20 cellular contexts compared by ENCODE assay signal in the genomic region with DNA sequence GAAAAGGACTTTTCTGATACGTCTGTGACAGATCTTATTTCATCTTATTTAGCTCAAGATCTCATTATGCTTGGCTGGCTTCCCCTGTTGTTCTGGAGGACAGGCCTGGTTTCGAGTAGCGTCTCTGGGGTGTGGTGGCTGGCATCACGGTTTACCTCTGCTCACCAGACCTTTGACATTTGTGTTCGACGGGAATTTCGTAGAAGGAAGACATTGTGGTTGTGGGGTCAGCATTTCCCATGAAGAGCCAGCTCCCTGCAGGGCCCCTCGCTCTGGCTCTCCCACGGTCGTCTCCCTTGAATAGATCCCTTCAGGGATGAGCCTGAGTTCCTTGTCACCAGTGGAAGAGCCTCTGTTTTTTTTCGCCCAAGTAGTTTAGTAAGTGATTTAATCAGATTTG.
A peak's percentile ranks its signal among the peaks of the same experiment; 100 is the strongest.
DNase-seq lines count a peak whose midpoint lies in the region; ATAC-seq and TF ChIP-seq lines count a peak whose summit lies in the region.
"Had no signal": no experiment of that assay in that cellular context is flagged by ENCODE, and none has a peak within 500 bp of the region (broad histone marks: within the 10 kb centered on the region; RNA-seq: fewer than 3 reads in every experiment).

No MANE protein-coding gene starts in this region.

- peaks cover 13% of the 10 kb centered on the region for H3K36me3 ChIP-seq in GM23338 (ENCODE audit: insufficient read depth)

- POLR2A ChIA-PET in activated CD8-positive, alpha-beta T cell treated with anti-CD3 and anti-CD28 coated beads for 36 hours (lab: Charles Lee) = no interaction called here

- peaks cover 7% of the 10 kb centered on the region; the same call in 1 of the 2 replicates for H4K20me1 ChIP-seq in GM23338 (replicated peaks; ENCODE audit: insufficient read depth)

- H2AFZ ChIP-seq in GM23338 = no peak overlapping the region

- H3K79me2 ChIP-seq in GM23338 (replicated peaks; ENCODE audit: insufficient read depth) = peaks cover 21% of the 10 kb centered on the region

- peaks cover 11% of the 10 kb centered on the region for H3K4me1 ChIP-seq in GM23338 (ENCODE audit: insufficient read depth)
- H3K4me1 ChIP-seq: A549; BLaER1 treated with 17β-estradiol and CSF1 and Interleukin-3, amounts not matched to agents 10 nM and 100 nM had no signal

- CTCF ChIA-PET in activated CD8-positive, alpha-beta T cell treated with anti-CD3 and anti-CD28 coated beads for 36 hours (lab: Charles Lee) = interaction anchor here (1.0 kb wide), 1 partner anchor 33 kb away, joined by 3 read pairs; no protein-coding TSS in a partner anchor

- no peak for TF ChIP-seq CTCF in GM23338 (conservative IDR thresholded peaks at IDR 0.05; ENCODE audit: low read depth in 2 of 2)
- TF ChIP-seq CTCF in mesothelial cell of epicardium (IDR thresholded peaks at IDR 0.05; ENCODE audit: unreplicated experiment) = no peak
- no peak for TF ChIP-seq CTCF in activated CD8-positive, alpha-beta T cell treated with anti-CD3 and anti-CD28 coated beads for 36 hours (IDR thresholded peaks at IDR 0.05)

- H3K36me3 Mint-ChIP-seq in GM23338 (ENCODE audit: low read depth) (peaks cover 30% of the 10 kb centered on the region), mesothelial cell of epicardium (peaks cover 48% of the 10 kb centered on the region)
- H3K36me3 Mint-ChIP-seq in activated CD8-positive, alpha-beta T cell treated with anti-CD3 and anti-CD28 coated beads for 36 hours (ENCODE audit: low read depth) = peaks cover 34% of the 10 kb centered on the region

- H3K4me3 ChIP-seq in GM23338 = no peak overlapping the region
- H3K4me3 ChIP-seq: A549; BLaER1 treated with 17β-estradiol and CSF1 and Interleukin-3, amounts not matched to agents 10 nM and 100 nM; GM12878 had no signal

- no peaks in the 10 kb centered on the region for H3F3A ChIP-seq in GM23338 (replicated peaks; ENCODE audit: low read depth)

- ATAC-seq in GM23338 (no peak), GM18517 (IDR thresholded peaks at IDR 0.05; ENCODE audit: unreplicated experiment) (no peak)
- ATAC-seq in activated CD8-positive, alpha-beta T cell treated with anti-CD3 and anti-CD28 coated beads for 36 hours = no peak
- ATAC-seq: A549, GM12878 had no signal

- H3K27ac ChIP-seq in GM23338 (ENCODE audit: low read depth) = no peak overlapping the region
- peak overlapping the region; percentile 93 for H3K27ac ChIP-seq in caudate nucleus (ENCODE audit: low read depth, low read length)
- H3K27ac ChIP-seq in layer of hippocampus (ENCODE audit: low read depth, low read length) = peak overlapping the region; percentile 95
- H3K27ac ChIP-seq: A549; BLaER1 treated with 17β-estradiol and CSF1 and Interleukin-3, amounts not matched to agents 10 nM and 100 nM had no signal

- DNase-seq in GM23338 (ENCODE audit: low spot score) (no peak), caudate nucleus (lab: John Stamatoyannopoulos, UW) (no peak), retina (peak; percentile 44), NCI-H82 (lab: John Stamatoyannopoulos, UW) (no peak), mesothelial cell of epicardium (ENCODE audit: low spot score in 2 of 2, unreplicated experiment in 2 of 2) (no peak)
- no peak for DNase-seq in activated CD8-positive, alpha-beta T cell treated with anti-CD3 and anti-CD28 coated beads for 36 hours
- DNase-seq: CD8-positive, alpha-beta memory T cell; GDM1; GOT3; MV-4-11; NCI-H1417; NCI-H187 treated with DMSO at 0.1 percent for 48 hours; NCI-H2171; NCI-H510A treated with DMSO at 0.1 percent for 48 hours; SHP77 had no signal

- H3K27ac Mint-ChIP-seq in GM23338 = 0 out of 2 replicates have a peak overlapping the region, but pooled peaks have one; percentile 55
- no peak overlapping the region for H3K27ac Mint-ChIP-seq in mesothelial cell of epicardium
- H3K27ac Mint-ChIP-seq in activated CD8-positive, alpha-beta T cell treated with anti-CD3 and anti-CD28 coated beads for 36 hours = no peak overlapping the region

- H3K9me3 Mint-ChIP-seq in GM23338 (no peaks in the 10 kb centered on the region; the same call in 2 of the 3 replicates), mesothelial cell of epicardium (no peaks in the 10 kb centered on the region)
- H3K9me3 Mint-ChIP-seq in activated CD8-positive, alpha-beta T cell treated with anti-CD3 and anti-CD28 coated beads for 36 hours = no peaks in the 10 kb centered on the region
- H3K9me3 Mint-ChIP-seq: CD8-positive, alpha-beta memory T cell had no signal

- H3K9me2 ChIP-seq in GM23338 (ENCODE audit: insufficient read depth) = no peaks in the 10 kb centered on the region

- H3K27me3 Mint-ChIP-seq in GM23338 (ENCODE audit: insufficient read depth, low read depth, poor library complexity) (peaks cover 2% of the 10 kb centered on the region), mesothelial cell of epicardium (ENCODE audit: low read depth) (no peaks in the 10 kb centered on the region)
- H3K27me3 Mint-ChIP-seq in activated CD8-positive, alpha-beta T cell treated with anti-CD3 and anti-CD28 coated beads for 36 hours = no peaks in the 10 kb centered on the region
- H3K27me3 Mint-ChIP-seq: CD8-positive, alpha-beta memory T cell had no signal

- H3K27me3 ChIP-seq in GM23338 (ENCODE audit: insufficient read depth) (no peaks in the 10 kb centered on the region), layer of hippocampus (ENCODE audit: control insufficient read depth, insufficient read depth, low read length) (no peaks in the 10 kb centered on the region)
- H3K27me3 ChIP-seq: BLaER1 treated with 17β-estradiol and CSF1 and Interleukin-3, amounts not matched to agents 10 nM and 100 nM had no signal

- intact Hi-C loops in activated CD8-positive, alpha-beta T cell treated with anti-CD3 and anti-CD28 coated beads for 36 hours (cut with micrococcal nuclease) = no loop called here

- no peak overlapping the region for H3K4me2 ChIP-seq in GM23338
- H3K4me2 ChIP-seq: A549; BLaER1 treated with 17β-estradiol and CSF1 and Interleukin-3, amounts not matched to agents 10 nM and 100 nM had no signal

- H3K4me1 Mint-ChIP-seq in GM23338 (peaks cover 21% of the 10 kb centered on the region), mesothelial cell of epicardium (no peaks in the 10 kb centered on the region)
- peaks cover 6% of the 10 kb centered on the region for H3K4me1 Mint-ChIP-seq in activated CD8-positive, alpha-beta T cell treated with anti-CD3 and anti-CD28 coated beads for 36 hours (ENCODE audit: low read depth)

- H3K4me3 Mint-ChIP-seq in GM23338 (no peak overlapping the region), mesothelial cell of epicardium (no peak overlapping the region)
- no peak overlapping the region for H3K4me3 Mint-ChIP-seq in activated CD8-positive, alpha-beta T cell treated with anti-CD3 and anti-CD28 coated beads for 36 hours
- H3K4me3 Mint-ChIP-seq: CD8-positive, alpha-beta memory T cell had no signal

TF ChIP-seq in GM23338, 12 proteins besides CTCF, POLR2A, EP300 and RAD21:
- TF ChIP-seq EZH2phosphoT487 (IDR thresholded peaks at IDR 0.05; ENCODE audit: unreplicated experiment) (no peak), CREB1 (CRISPR knock-in tag; IDR thresholded peaks at IDR 0.05; ENCODE audit: low read depth) (no peak)
TF ChIP-seq in GM23338: peak in this region for 0.
